29 cellular contexts compared by ENCODE assay signal in the genomic region with DNA sequence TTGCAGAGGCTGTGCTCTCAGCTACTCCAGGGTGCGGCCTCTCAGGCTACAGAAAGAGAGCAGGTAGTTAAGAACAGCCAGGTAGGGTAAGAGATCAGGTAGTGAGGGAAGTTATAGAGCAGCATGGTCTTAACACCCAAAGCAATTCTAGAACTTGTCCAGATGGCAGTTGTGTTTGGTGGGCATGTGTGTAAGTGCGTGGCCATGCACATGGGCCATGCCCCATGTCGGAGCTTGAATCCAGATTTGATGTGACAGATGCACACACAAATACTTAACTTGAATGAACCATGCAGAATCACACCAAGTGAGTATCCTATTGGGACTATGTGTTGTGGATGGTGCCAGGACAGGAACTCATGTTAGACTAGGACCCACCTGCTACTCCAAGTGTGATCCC.
"Had no signal": no experiment of that assay in that cellular context is flagged by ENCODE, and none has a peak within 500 bp of the region (broad histone marks: within the 10 kb centered on the region; RNA-seq: fewer than 3 reads in every experiment).

No MANE protein-coding gene starts in this region.

- H3K27me3 ChIP-seq: foreskin keratinocyte, hepatocyte, right atrium auricular region, upper lobe of left lung, uterus had no signal

- DNase-seq: cortex of kidney; effector CD4-positive, alpha-beta T cell; foreskin keratinocyte; heart left ventricle; left cardiac atrium; left lung; mesenchymal stem cell; mucosa of descending colon; naive B cell; stimulated activated CD4-positive, alpha-beta T cell treated with anti-CD3 and anti-CD28 coated beads, Interleukin-12 subunit alpha, Interleukin-12 subunit beta, amount 100 ng/mL, for 4 hours; stimulated activated CD4-positive, alpha-beta T cell treated with anti-CD3 and anti-CD28 coated beads, Interleukin-1b, Interleukin-23, amount 100 ng/mL, for 48 hours; stimulated activated CD4-positive, alpha-beta T cell treated with anti-CD3 and anti-CD28 coated beads, Interleukin-4, amount 100 ng/mL, for 1 hour; stimulated activated CD8-positive, alpha-beta memory T cell treated with anti-CD3 and anti-CD28 coated beads, Interleukin-4, amount 100 ng/mL, for 48 hours; stimulated activated naive CD4-positive, alpha-beta T cell treated with Interleukin-2 at 50 U/mL for 16 hours; stomach; tibial artery; upper lobe of left lung; uterus had no signal

- H3K27ac ChIP-seq: epithelial cell of prostate, foreskin keratinocyte, gastroesophageal sphincter, heart left ventricle, hepatocyte, left lung, neutrophil, parathyroid adenoma, right atrium auricular region, stomach, tibial artery, upper lobe of left lung, uterus had no signal

- H3K36me3 Mint-ChIP-seq: mesothelial cell of epicardium; naive B cell; natural killer cell treated with Interleukin-12 subunit alpha and Interleukin-12 subunit beta and Interleukin-15 and Interleukin-18, amount 100 ng/mL, for 72 hours had no signal

- H3K9me3 ChIP-seq: gastroesophageal sphincter, heart left ventricle, left lung, mucosa of descending colon, neutrophil, right atrium auricular region, stomach, tibial artery, upper lobe of left lung, uterus had no signal

- H3K9me3 Mint-ChIP-seq: mesothelial cell of epicardium; naive B cell; natural killer cell treated with Interleukin-12 subunit alpha and Interleukin-12 subunit beta and Interleukin-15 and Interleukin-18, amount 100 ng/mL, for 72 hours; neural crest cell had no signal

- H3K27ac Mint-ChIP-seq: mesothelial cell of epicardium; naive B cell; natural killer cell treated with Interleukin-12 subunit alpha and Interleukin-12 subunit beta and Interleukin-15 and Interleukin-18, amount 100 ng/mL, for 72 hours; progenitor cell of endocrine pancreas had no signal

- H3K4me1 ChIP-seq: foreskin keratinocyte, gastroesophageal sphincter, heart left ventricle, left lung, parathyroid adenoma, right atrium auricular region, stomach, tibial artery, upper lobe of left lung, uterus had no signal

- H3K4me1 Mint-ChIP-seq: naive B cell, neural crest cell had no signal

- H3K36me3 ChIP-seq: gastroesophageal sphincter, heart left ventricle, left lung, neutrophil, right atrium auricular region, stomach, tibial artery, upper lobe of left lung, uterus had no signal

- H3K4me3 Mint-ChIP-seq: mesothelial cell of epicardium; naive B cell; natural killer cell treated with Interleukin-12 subunit alpha and Interleukin-12 subunit beta and Interleukin-15 and Interleukin-18, amount 100 ng/mL, for 72 hours; neural crest cell had no signal

- H3K4me3 ChIP-seq: gastroesophageal sphincter, heart left ventricle, hepatocyte, left lung, mucosa of descending colon, right atrium auricular region, smooth muscle cell, stomach, tibial artery, upper lobe of left lung, uterus had no signal
